ENCODE assay signal across 22 cellular contexts in the genomic region with DNA sequence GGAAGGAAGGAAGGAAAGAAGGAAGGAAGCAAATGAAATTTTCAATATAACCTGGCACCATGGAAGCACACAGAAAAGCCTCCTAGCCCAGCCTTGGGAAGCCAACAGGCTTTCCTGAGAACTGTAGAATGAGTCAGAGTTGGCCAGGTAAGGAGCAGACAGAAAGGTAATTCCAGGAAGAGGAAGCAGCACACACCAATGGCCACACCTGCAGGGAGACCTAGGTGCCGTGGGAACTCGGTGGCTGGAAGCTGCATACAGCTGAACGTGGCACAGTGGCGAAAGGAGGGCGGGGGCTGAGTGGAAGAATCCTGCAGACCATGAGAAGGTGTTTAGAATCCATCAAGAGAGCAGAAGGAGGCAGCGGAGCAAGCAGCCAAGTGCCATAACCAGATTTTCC.
"Had no signal": no experiment of that assay in that cellular context is flagged by ENCODE, and none has a peak within 500 bp of the region (broad histone marks: within the 10 kb centered on the region; RNA-seq: fewer than 3 reads in every experiment).

No MANE protein-coding gene starts in this region.

- H3K27ac ChIP-seq: hepatocyte, right atrium auricular region had no signal

- H3K79me2 ChIP-seq: hepatocyte had no signal

- DNase-seq: activated CD4-positive, alpha-beta T cell treated with anti-CD3 and anti-CD28 coated beads, Interleukin-2, amount 50 U/mL, for 4 hours; activated CD4-positive, CD25-positive, alpha-beta regulatory T cell treated with anti-CD3 and anti-CD28 coated beads, Interleukin-2, amount 50 U/mL, for 72 hours; activated gamma-delta T cell treated with Interleukin-2 at 50 U/mL for 16 hours; activated naive CD8-positive, alpha-beta T cell treated with anti-CD3 and anti-CD28 coated beads, Interleukin-2, amount 10 ng/mL, durations not matched to agents 7 days and 5 days; activated T-cell treated with anti-CD3 and anti-CD28 coated beads, Interleukin-2, amount 50 U/mL, for 1 hour; cerebellar nuclear complex; dermis blood vessel endothelial cell; effector memory CD8-positive, alpha-beta T cell; kidney; mesendoderm; nephron progenitor cell; SK-N-SH; stimulated activated CD4-positive, alpha-beta T cell treated with anti-CD3 and anti-CD28 coated beads, Interleukin-4, amount 100 ng/mL, for 4 hours; stimulated activated naive CD8-positive, alpha-beta T cell treated with anti-CD3 and anti-CD28 coated beads, Interleukin-15, Interleukin-2, amounts not matched to agents 100 U/mL and 50 U/mL, for 24 hours; T-helper 1 cell; T1000; upper lobe of right lung had no signal

- H3K27me3 ChIP-seq: hepatocyte, right atrium auricular region, upper lobe of right lung had no signal

- H3K36me3 ChIP-seq: right atrium auricular region, upper lobe of right lung had no signal

- H3K4me3 ChIP-seq: hepatocyte, right atrium auricular region, smooth muscle cell, upper lobe of right lung had no signal

- H3K27me3 Mint-ChIP-seq: brain had no signal

- H3K4me2 ChIP-seq: hepatocyte, SK-N-SH, smooth muscle cell had no signal

- H2AFZ ChIP-seq: hepatocyte had no signal

- FAIRE-seq: kidney had no signal

- H3K4me3 Mint-ChIP-seq: activated naive CD8-positive, alpha-beta T cell treated with anti-CD3 and anti-CD28 coated beads, Interleukin-2, amount 10 ng/mL, durations not matched to agents 7 days and 5 days; brain; effector memory CD8-positive, alpha-beta T cell; nephron progenitor cell had no signal

- H3K9me2 ChIP-seq: SK-N-SH had no signal

- H3K4me1 ChIP-seq: right atrium auricular region had no signal

- ATAC-seq: effector memory CD8-positive, alpha-beta T cell; stimulated activated naive CD8-positive, alpha-beta T cell treated with anti-CD3 and anti-CD28 coated beads, Interleukin-15, Interleukin-2, amounts not matched to agents 100 U/mL and 50 U/mL, for 24 hours; upper lobe of right lung had no signal

- H3K9ac ChIP-seq: SK-N-SH had no signal

- H3K36me3 Mint-ChIP-seq: activated naive CD8-positive, alpha-beta T cell treated with anti-CD3 and anti-CD28 coated beads, Interleukin-2, amount 10 ng/mL, durations not matched to agents 7 days and 5 days; brain had no signal

- H3K9me3 Mint-ChIP-seq: activated naive CD8-positive, alpha-beta T cell treated with anti-CD3 and anti-CD28 coated beads, Interleukin-2, amount 10 ng/mL, durations not matched to agents 7 days and 5 days; effector memory CD8-positive, alpha-beta T cell; nephron progenitor cell had no signal

- H3K9me3 ChIP-seq: right atrium auricular region, SK-N-SH, upper lobe of right lung had no signal

- H3K27ac Mint-ChIP-seq: activated naive CD8-positive, alpha-beta T cell treated with anti-CD3 and anti-CD28 coated beads, Interleukin-2, amount 10 ng/mL, durations not matched to agents 7 days and 5 days; nephron progenitor cell; progenitor cell of endocrine pancreas had no signal
